Comparison of ENCODE assay signal across 15 cellular contexts in the genomic region with DNA sequence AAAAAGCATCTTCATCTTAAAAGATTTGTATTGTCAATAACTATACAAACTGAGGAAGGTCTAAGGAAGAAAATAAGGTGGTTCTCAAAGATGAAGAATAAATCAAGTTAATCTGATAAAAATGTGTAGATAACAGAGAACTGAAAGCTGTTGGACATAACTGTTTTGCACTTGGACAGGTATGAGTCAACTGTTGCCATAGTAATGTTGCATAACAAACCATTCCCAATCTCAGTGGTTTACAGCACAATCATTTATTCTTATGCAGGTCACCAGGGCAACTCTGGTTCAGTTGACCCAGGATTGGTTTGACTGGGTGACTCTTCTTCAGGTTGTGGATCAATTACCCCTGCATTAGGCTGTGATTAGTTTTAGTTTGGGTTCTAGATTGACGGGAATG.
DNase-seq lines count a peak whose midpoint lies in the region; ATAC-seq and TF ChIP-seq lines count a peak whose summit lies in the region.
"Had no signal": no experiment of that assay in that cellular context is flagged by ENCODE, and none has a peak within 500 bp of the region (broad histone marks: within the 10 kb centered on the region; RNA-seq: fewer than 3 reads in every experiment).

No MANE protein-coding gene starts in this region.

- no peaks in the 10 kb centered on the region for H3K36me3 ChIP-seq in adipocyte (ENCODE audit: control insufficient read depth, insufficient read depth, low read length, severe bottlenecking)
- no peaks in the 10 kb centered on the region for H3K36me3 ChIP-seq in left lung
- H3K36me3 ChIP-seq: sigmoid colon had no signal

- ATAC-seq in HG03432 (IDR thresholded peaks at IDR 0.05; ENCODE audit: unreplicated experiment) (no peak), left lung (no peak)
- ATAC-seq: CD8-positive, alpha-beta T cell had no signal

- H3K4me1 ChIP-seq in adipocyte (ENCODE audit: control insufficient read depth, insufficient read depth, low read length) (peaks cover 7% of the 10 kb centered on the region), left lung (no peaks in the 10 kb centered on the region)
- H3K4me1 ChIP-seq: sigmoid colon had no signal

- H3K27me3 ChIP-seq in adipocyte (replicated peaks; ENCODE audit: control insufficient read depth, insufficient read depth, low read length) (no peaks in the 10 kb centered on the region), left lung (no peaks in the 10 kb centered on the region)
- H3K27me3 ChIP-seq: sigmoid colon had no signal

- no peak overlapping the region for H3K9ac ChIP-seq in adipocyte (ENCODE audit: low read length)

- peak; percentile 35 for DNase-seq in Daoy (ENCODE audit: low read depth)
- DNase-seq in HS-5 (ENCODE audit: low read depth): peak; percentile 49
- DNase-seq in adipocyte (ENCODE audit: low read depth): peak; percentile 32
- peak; percentile 79 for DNase-seq in iris pigment epithelial cell (ENCODE audit: low read depth)
- DNase-seq in NCI-H1105 treated with DMSO at 0.1 percent for 48 hours (lab: John Stamatoyannopoulos, UW): no peak
- DNase-seq in activated CD4-positive, alpha-beta T cell treated with anti-CD3 and anti-CD28 coated beads for 4 hours: no peak
- DNase-seq in left lung: no peak
- DNase-seq: activated CD4-positive, alpha-beta T cell treated with anti-CD3 and anti-CD28 coated beads, Interleukin-2, amount 50 U/mL, for 1 hour; activated naive CD4-positive, alpha-beta T cell treated with anti-CD3 and anti-CD28 coated beads, Interleukin-2, amount 50 U/mL, for 16 hours; CD8-positive, alpha-beta T cell; effector memory CD4-positive, alpha-beta T cell; KG1; NCI-H446 treated with DMSO at 0.1 percent for 48 hours; sigmoid colon had no signal

- no peak for TF ChIP-seq CTCF in left lung (IDR thresholded peaks at IDR 0.05)

- intact Hi-C loops in left lung (cut with DNase I): no loop called here

- H3K27ac ChIP-seq in left lung: no peak overlapping the region
- H3K27ac ChIP-seq: sigmoid colon had no signal

- H3K4me3 ChIP-seq in adipocyte (ENCODE audit: low read length): no peak overlapping the region
- no peak overlapping the region for H3K4me3 ChIP-seq in left lung
- H3K4me3 ChIP-seq: sigmoid colon had no signal

- H3K9me3 ChIP-seq in adipocyte (ENCODE audit: control insufficient read depth, low read length) (no peaks in the 10 kb centered on the region), left lung (no peaks in the 10 kb centered on the region)
- H3K9me3 ChIP-seq: sigmoid colon had no signal

Comparison
In these comparisons a context has a peak if more than half of its experiments do, and no peak if none do; other contexts are left out.
1. DNase-seq: peak in Daoy (single experiment), HS-5 (single experiment), adipocyte (single experiment) and iris pigment epithelial cell (single experiment); none in NCI-H1105 treated with DMSO at 0.1 percent for 48 hours (single experiment), activated CD4-positive, alpha-beta T cell treated with anti-CD3 and anti-CD28 coated beads for 4 hours (0 of 2) and left lung (0 of 2).